Comparison of ENCODE assay signal across 17 cellular contexts in the genomic region with DNA sequence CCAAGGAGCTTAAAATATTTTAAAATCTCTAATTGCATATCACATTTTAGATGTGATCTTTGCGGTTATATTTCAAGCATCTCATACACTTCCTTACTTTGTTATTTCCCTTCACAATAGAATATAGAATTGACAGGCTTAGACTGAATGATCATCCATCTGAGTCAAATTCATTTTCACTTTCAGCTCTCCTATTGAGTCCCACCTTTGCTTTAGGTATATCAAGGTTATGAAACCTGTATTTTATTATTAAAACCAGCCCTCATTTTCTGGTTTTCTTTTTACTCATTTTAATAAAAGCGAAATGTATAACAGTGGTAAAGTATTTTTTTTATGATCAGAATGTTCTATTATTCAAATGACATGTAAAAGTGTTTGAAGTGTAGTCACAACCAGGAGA.
DNase-seq lines count a peak whose midpoint lies in the region; ATAC-seq and TF ChIP-seq lines count a peak whose summit lies in the region.
"Had no signal": no experiment of that assay in that cellular context is flagged by ENCODE, and none has a peak within 500 bp of the region (broad histone marks: within the 10 kb centered on the region; RNA-seq: fewer than 3 reads in every experiment).

No MANE protein-coding gene starts in this region.

- no peak overlapping the region for H3K4me3 Mint-ChIP-seq in HFFc6
- H3K4me3 Mint-ChIP-seq in activated naive CD8-positive, alpha-beta T cell treated with anti-CD3 and anti-CD28 coated beads, Interleukin-2, amount 50 U/mL, for 24 hours, result no peak overlapping the region
- H3K4me3 Mint-ChIP-seq in activated CD4-positive, alpha-beta T cell treated with anti-CD3 and anti-CD28 coated beads, Interleukin-2, amount 10 ng/mL, durations not matched to agents 7 days and 5 days, result no peak overlapping the region
- H3K4me3 Mint-ChIP-seq: activated T-helper 1 cell treated with anti-CD3 and anti-CD28 coated beads, Interleukin-12 subunit alpha, Interleukin-12 subunit beta, Interleukin-2, Interleukin-4 antibody, amounts not matched to agents 30 ng/mL and 10 ng/mL and 1 ng/mL, durations not matched to agents 14 hours and 24 hours and 36 hours; H9; stimulated activated memory B cell treated with anti-CD40 and anti-IgM and Interleukin-4, amounts not matched to agents 10 μg/mL and 1 μg/mL and 100 μg/mL, for 72 hours had no signal

- H3K27me3 Mint-ChIP-seq in HFFc6 (ENCODE audit: insufficient read depth), result no peaks in the 10 kb centered on the region
- no peaks in the 10 kb centered on the region for H3K27me3 Mint-ChIP-seq in activated naive CD8-positive, alpha-beta T cell treated with anti-CD3 and anti-CD28 coated beads, Interleukin-2, amount 50 U/mL, for 24 hours
- no peaks in the 10 kb centered on the region for H3K27me3 Mint-ChIP-seq in activated CD4-positive, alpha-beta T cell treated with anti-CD3 and anti-CD28 coated beads, Interleukin-2, amount 10 ng/mL, durations not matched to agents 7 days and 5 days

- peaks cover 18% of the 10 kb centered on the region for H3K9me3 Mint-ChIP-seq in HFFc6
- no peaks in the 10 kb centered on the region for H3K9me3 Mint-ChIP-seq in activated naive CD8-positive, alpha-beta T cell treated with anti-CD3 and anti-CD28 coated beads, Interleukin-2, amount 50 U/mL, for 24 hours
- H3K9me3 Mint-ChIP-seq in activated CD4-positive, alpha-beta T cell treated with anti-CD3 and anti-CD28 coated beads, Interleukin-2, amount 10 ng/mL, durations not matched to agents 7 days and 5 days, result peaks cover 3% of the 10 kb centered on the region
- H3K9me3 Mint-ChIP-seq: activated T-helper 1 cell treated with anti-CD3 and anti-CD28 coated beads, Interleukin-12 subunit alpha, Interleukin-12 subunit beta, Interleukin-2, Interleukin-4 antibody, amounts not matched to agents 30 ng/mL and 10 ng/mL and 1 ng/mL, durations not matched to agents 14 hours and 24 hours and 36 hours; stimulated activated memory B cell treated with anti-CD40 and anti-IgM and Interleukin-4, amounts not matched to agents 10 μg/mL and 1 μg/mL and 100 μg/mL, for 72 hours had no signal

- peak; percentile 95 for ATAC-seq in GM18868 (IDR thresholded peaks at IDR 0.05; ENCODE audit: unreplicated experiment)
- ATAC-seq in GM21528 (IDR thresholded peaks at IDR 0.05; ENCODE audit: low FRiP score, unreplicated experiment), result peak; percentile 93
- ATAC-seq in HG02981 (IDR thresholded peaks at IDR 0.05; ENCODE audit: unreplicated experiment), result peak; percentile 48
- ATAC-seq in HG03571 (IDR thresholded peaks at IDR 0.05; ENCODE audit: unreplicated experiment), result peak; percentile 85
- ATAC-seq in activated naive CD8-positive, alpha-beta T cell treated with anti-CD3 and anti-CD28 coated beads, Interleukin-2, amount 50 U/mL, for 24 hours, result no peak
- ATAC-seq: mucosa of descending colon; Right ventricle myocardium inferior; stimulated activated memory B cell treated with anti-CD40 and anti-IgM and Interleukin-4, amounts not matched to agents 10 μg/mL and 1 μg/mL and 100 μg/mL, for 72 hours had no signal

- CTCF ChIA-PET in activated CD4-positive, alpha-beta T cell treated with anti-CD3 and anti-CD28 coated beads, Interleukin-2, amount 10 ng/mL, durations not matched to agents 7 days and 5 days (lab: Charles Lee), result no interaction called here

- no peak for DNase-seq in HFFc6
- DNase-seq in activated naive CD8-positive, alpha-beta T cell treated with anti-CD3 and anti-CD28 coated beads, Interleukin-2, amount 50 U/mL, for 24 hours, result no peak
- DNase-seq in activated CD4-positive, alpha-beta T cell treated with anti-CD3 and anti-CD28 coated beads, Interleukin-2, amount 10 ng/mL, durations not matched to agents 7 days and 5 days, result no peak
- DNase-seq in activated CD8-positive, alpha-beta memory T cell treated with anti-CD3 and anti-CD28 coated beads for 24 hours, result no peak
- DNase-seq: H9; mucosa of descending colon; NCI-H1436 treated with DMSO at 0.1 percent for 48 hours; NCI-H226; stimulated activated CD4-positive, alpha-beta T cell treated with anti-CD3 and anti-CD28 coated beads, Interleukin-12 subunit alpha, Interleukin-12 subunit beta, amount 100 ng/mL, for 4 hours; T-helper 1 cell had no signal

- no peaks in the 10 kb centered on the region for H3K36me3 Mint-ChIP-seq in HFFc6 (ENCODE audit: low read depth)
- no peaks in the 10 kb centered on the region for H3K36me3 Mint-ChIP-seq in activated naive CD8-positive, alpha-beta T cell treated with anti-CD3 and anti-CD28 coated beads, Interleukin-2, amount 50 U/mL, for 24 hours (ENCODE audit: low read depth)
- H3K36me3 Mint-ChIP-seq in activated CD4-positive, alpha-beta T cell treated with anti-CD3 and anti-CD28 coated beads, Interleukin-2, amount 10 ng/mL, durations not matched to agents 7 days and 5 days (ENCODE audit: low read depth), result no peaks in the 10 kb centered on the region
- H3K36me3 Mint-ChIP-seq: stimulated activated memory B cell treated with anti-CD40 and anti-IgM and Interleukin-4, amounts not matched to agents 10 μg/mL and 1 μg/mL and 100 μg/mL, for 72 hours had no signal

- H3K27ac Mint-ChIP-seq in HFFc6, result no peak overlapping the region
- no peak overlapping the region for H3K27ac Mint-ChIP-seq in activated naive CD8-positive, alpha-beta T cell treated with anti-CD3 and anti-CD28 coated beads, Interleukin-2, amount 50 U/mL, for 24 hours
- no peak overlapping the region for H3K27ac Mint-ChIP-seq in activated CD4-positive, alpha-beta T cell treated with anti-CD3 and anti-CD28 coated beads, Interleukin-2, amount 10 ng/mL, durations not matched to agents 7 days and 5 days
- H3K27ac Mint-ChIP-seq: activated T-helper 1 cell treated with anti-CD3 and anti-CD28 coated beads, Interleukin-12 subunit alpha, Interleukin-12 subunit beta, Interleukin-2, Interleukin-4 antibody, amounts not matched to agents 30 ng/mL and 10 ng/mL and 1 ng/mL, durations not matched to agents 14 hours and 24 hours and 36 hours; H9; stimulated activated memory B cell treated with anti-CD40 and anti-IgM and Interleukin-4, amounts not matched to agents 10 μg/mL and 1 μg/mL and 100 μg/mL, for 72 hours had no signal

- no peaks in the 10 kb centered on the region for H3K4me1 Mint-ChIP-seq in HFFc6 (ENCODE audit: low read depth)
- no peaks in the 10 kb centered on the region for H3K4me1 Mint-ChIP-seq in activated naive CD8-positive, alpha-beta T cell treated with anti-CD3 and anti-CD28 coated beads, Interleukin-2, amount 50 U/mL, for 24 hours
- no peaks in the 10 kb centered on the region for H3K4me1 Mint-ChIP-seq in activated CD4-positive, alpha-beta T cell treated with anti-CD3 and anti-CD28 coated beads, Interleukin-2, amount 10 ng/mL, durations not matched to agents 7 days and 5 days

- TF ChIP-seq CTCF in HFFc6 (IDR thresholded peaks at IDR 0.05), result no peak

- POLR2A ChIA-PET in activated CD4-positive, alpha-beta T cell treated with anti-CD3 and anti-CD28 coated beads, Interleukin-2, amount 10 ng/mL, durations not matched to agents 7 days and 5 days (lab: Charles Lee), result no interaction called here
